ENCODE assay signal across 9 cellular contexts in genomic region chr12:52947738-52948423, GRCh38. TPM values are rescaled to one million over a fixed set of nuclear protein-coding genes. Genes with fewer than 3 reads are reported as not detected.
DNase-seq lines count a peak whose midpoint lies in the region; ATAC-seq, FAIRE-seq and TF ChIP-seq lines count a peak whose summit lies in the region.
"Had no signal": no experiment of that assay in that cellular context is flagged by ENCODE, and none has a peak within 500 bp of the region (broad histone marks: within the 10 kb centered on the region; RNA-seq: fewer than 3 reads in every experiment).

No MANE protein-coding gene starts in this region.

- DNase-seq in A549 (ENCODE audit: low read depth in 1 of 2, low spot score in 1 of 2): no peak
- DNase-seq in GM23338 (ENCODE audit: low spot score): peak; percentile 56
- DNase-seq in activated naive CD8-positive, alpha-beta T cell treated with anti-CD3 and anti-CD28 coated beads, Interleukin-2, amount 10 ng/mL, durations not matched to agents 7 days and 5 days: no peak
- DNase-seq in memory B cell (ENCODE audit: low spot score in 2 of 2): no peak
- no peak for DNase-seq in RCC 7860 (ENCODE audit: low spot score)
- no peak for DNase-seq in MG63
- DNase-seq in OCI-M1 (lab: John Stamatoyannopoulos, UW): no peak
- no peak for DNase-seq in occipital lobe (lab: John Stamatoyannopoulos, UW)

- H3K4me1 Mint-ChIP-seq in GM23338 (peaks cover 78% of the 10 kb centered on the region), memory B cell (peaks cover 7% of the 10 kb centered on the region)
- H3K4me1 Mint-ChIP-seq in activated naive CD8-positive, alpha-beta T cell treated with anti-CD3 and anti-CD28 coated beads, Interleukin-2, amount 10 ng/mL, durations not matched to agents 7 days and 5 days: peaks cover 4% of the 10 kb centered on the region

- CTCF ChIA-PET in A549 (lab: Yijun Ruan, JAX): interaction anchor here (1.1 to 9.8 kb wide), 7 partner anchors 9 to 68 kb away, joined by 4 to 112 read pairs (median 17); partner anchors contain the start of gene KRT8

- TF ChIP-seq POLR2A in A549 (IDR thresholded peaks at IDR 0.05; ENCODE audit: low read length): no peak

- H2AFZ ChIP-seq in GM23338: no peak overlapping the region

- peaks cover 71% of the 10 kb centered on the region for H3K4me1 ChIP-seq in A549
- H3K4me1 ChIP-seq in GM23338 (ENCODE audit: insufficient read depth): peaks cover 48% of the 10 kb centered on the region

- H3K4me3 Mint-ChIP-seq in GM23338 (peak overlapping the region; percentile 90), memory B cell (peak overlapping the region; percentile 88)
- peak overlapping the region; percentile 86 for H3K4me3 Mint-ChIP-seq in activated naive CD8-positive, alpha-beta T cell treated with anti-CD3 and anti-CD28 coated beads, Interleukin-2, amount 10 ng/mL, durations not matched to agents 7 days and 5 days

- POLR2A ChIA-PET in A549 (lab: Yijun Ruan, JAX): interaction anchor here (1.6 to 9.4 kb wide), 5 partner anchors 22 to 52 kb away, joined by 3 to 208 read pairs (median 50); partner anchors contain the start of gene KRT8
- POLR2A ChIA-PET in activated naive CD8-positive, alpha-beta T cell treated with anti-CD3 and anti-CD28 coated beads, Interleukin-2, amount 10 ng/mL, durations not matched to agents 7 days and 5 days (lab: Charles Lee): interaction anchor here (0.6 to 0.7 kb wide), 2 partner anchors 18 to 73 kb away, joined by 3 to 4 read pairs; no protein-coding TSS in a partner anchor

- H3K27me3 ChIP-seq in GM23338 (ENCODE audit: insufficient read depth): no peaks in the 10 kb centered on the region
- no peaks in the 10 kb centered on the region for H3K27me3 ChIP-seq in MG63

- no peak for TF ChIP-seq RAD21 in A549 (conservative IDR thresholded peaks at IDR 0.05 in 1 of 2, IDR thresholded peaks at IDR 0.05 in 1 of 2)

- H3K27ac ChIP-seq in A549: peak overlapping the region; percentile 96 to 97
- peak overlapping the region; percentile 99 for H3K27ac ChIP-seq in GM23338 (ENCODE audit: low read depth)

- H3K9me3 ChIP-seq in A549: no peaks in the 10 kb centered on the region
- H3K9me3 ChIP-seq in MG63: no peaks in the 10 kb centered on the region

- peaks cover 32% of the 10 kb centered on the region for H3K79me2 ChIP-seq in GM23338 (replicated peaks; ENCODE audit: insufficient read depth)

- no peaks in the 10 kb centered on the region for H3K9me2 ChIP-seq in GM23338 (ENCODE audit: insufficient read depth)

- peaks cover 29% of the 10 kb centered on the region for H3K36me3 ChIP-seq in GM23338 (ENCODE audit: insufficient read depth)
- peaks cover 36% of the 10 kb centered on the region for H3K36me3 ChIP-seq in MG63

- no peak for TF ChIP-seq CTCF in A549 (IDR thresholded peaks at IDR 0.05)
- TF ChIP-seq CTCF in GM23338 (conservative IDR thresholded peaks at IDR 0.05; ENCODE audit: low read depth in 2 of 2): no peak

- H3K4me3 ChIP-seq in A549 (peak overlapping the region; percentile 91), GM23338 (peak overlapping the region; percentile 86), MG63 (no peak overlapping the region)

- FAIRE-seq in A549 (lab: Jason Lieb, UNC) (no peak), RCC 7860 (lab: Jason Lieb, UNC) (no peak)
- FAIRE-seq: GM18507 had no signal

- WGBS in A549 (ENCODE audit: missing lambda C conversion rate): 50% methylated on average over 12 of the region's 12 CpGs

- H3K27me3 Mint-ChIP-seq in GM23338 (ENCODE audit: insufficient read depth, low read depth, poor library complexity) (peaks cover 36% of the 10 kb centered on the region), memory B cell (peaks cover 21% of the 10 kb centered on the region)
- peaks cover 9% of the 10 kb centered on the region for H3K27me3 Mint-ChIP-seq in activated naive CD8-positive, alpha-beta T cell treated with anti-CD3 and anti-CD28 coated beads, Interleukin-2, amount 10 ng/mL, durations not matched to agents 7 days and 5 days

- TF ChIP-seq EP300 in A549 (IDR thresholded peaks at IDR 0.05): no peak

- H3K36me3 Mint-ChIP-seq in GM23338 (ENCODE audit: low read depth): peaks cover 36% of the 10 kb centered on the region
- no peaks in the 10 kb centered on the region for H3K36me3 Mint-ChIP-seq in activated naive CD8-positive, alpha-beta T cell treated with anti-CD3 and anti-CD28 coated beads, Interleukin-2, amount 10 ng/mL, durations not matched to agents 7 days and 5 days
- no peaks in the 10 kb centered on the region for H3K36me3 Mint-ChIP-seq in memory B cell

- H3K27ac Mint-ChIP-seq in GM23338 (peak overlapping the region; percentile 99), memory B cell (no peak overlapping the region)
- no peak overlapping the region for H3K27ac Mint-ChIP-seq in activated naive CD8-positive, alpha-beta T cell treated with anti-CD3 and anti-CD28 coated beads, Interleukin-2, amount 10 ng/mL, durations not matched to agents 7 days and 5 days

- H3K9me3 Mint-ChIP-seq in GM23338 (peaks cover 4% of the 10 kb centered on the region; the same call in 2 of the 3 replicates), memory B cell (no peaks in the 10 kb centered on the region)
- H3K9me3 Mint-ChIP-seq in activated naive CD8-positive, alpha-beta T cell treated with anti-CD3 and anti-CD28 coated beads, Interleukin-2, amount 10 ng/mL, durations not matched to agents 7 days and 5 days: no peaks in the 10 kb centered on the region

- H3K4me2 ChIP-seq in A549 (peak overlapping the region; percentile 93), GM23338 (peak overlapping the region; percentile 96)

- H4K20me1 ChIP-seq in GM23338 (replicated peaks; ENCODE audit: insufficient read depth): peaks cover 32% of the 10 kb centered on the region

- ATAC-seq in A549: no peak
- ATAC-seq in GM23338: no peak; the same call in 2 of the 3 replicates
- ATAC-seq in activated naive CD8-positive, alpha-beta T cell treated with anti-CD3 and anti-CD28 coated beads, Interleukin-2, amount 10 ng/mL, durations not matched to agents 7 days and 5 days (ENCODE audit: low read depth): no peak
- ATAC-seq in memory B cell (ENCODE audit: low read depth): no peak

- peaks cover 47% of the 10 kb centered on the region for H3F3A ChIP-seq in GM23338 (replicated peaks; ENCODE audit: low read depth)

TF ChIP-seq in A549, 52 proteins besides CTCF, POLR2A, EP300 and RAD21:
- TF ChIP-seq HOXB13 (CRISPR knock-in tag; IDR thresholded peaks at IDR 0.05; ENCODE audit: low read depth) (peak; percentile 16; the same call in 1 of the 2 replicates), ZNF302 (CRISPR knock-in tag; IDR thresholded peaks at IDR 0.05) (peak; percentile 3; the same call in 1 of the 2 replicates), FOSB (CRISPR knock-in tag; IDR thresholded peaks at IDR 0.05) (peak; percentile 11; the same call in 1 of the 2 replicates), CHD4 (IDR thresholded peaks at IDR 0.05; ENCODE audit: borderline replicate concordance) (no peak)

TF ChIP-seq in GM23338, 12 proteins besides CTCF, POLR2A, EP300 and RAD21:
- TF ChIP-seq POLR2AphosphoS5 (IDR thresholded peaks at IDR 0.05; ENCODE audit: low read depth) (peak; percentile 66), JUNB (IDR thresholded peaks at IDR 0.05; ENCODE audit: unreplicated experiment) (no peak)

RNA-seq across cellular contexts. Expression of gene KRT18, which starts 1.0 kb away (rescaled TPM):
- 2,476 and 2,635 TPM in 2 replicates for polyA plus RNA-seq in A549 (2011; rRNA removed)
- polyA plus RNA-seq in A549 (2012; cell fraction: cytosol; rRNA removed): 2,127 and 2,527 TPM in 2 replicates
- 3,075 and 3,600 TPM in 2 replicates for polyA plus RNA-seq in A549 (2012; cell fraction: nucleus; rRNA removed)
- 2,534 to 2,941 TPM (median 2,752 TPM) in 3 replicates for polyA plus RNA-seq in A549 (2017; fragmentation: RNase III; extraction: RNeasy Plus Mini Kit Qiagen cat#74134 plus additional on column Dnase treatment)
- polyA minus RNA-seq in A549 (2011; rRNA and poly(A)+ RNA removed): 2,971 and 3,475 TPM in 2 replicates
- total RNA-seq in GM23338 (2014; rRNA removed; shearing (Covaris generic)): 537 and 552 TPM in 2 replicates
- 1,013 and 1,049 TPM in 2 replicates for polyA plus RNA-seq in GM23338 (2016; fragmentation: Nextera tagmentation; extraction: Ambion mirVana)
- 1 to 10 TPM; 2.4 to 2.8 TPM for total RNA-seq in activated naive CD8-positive, alpha-beta T cell treated with anti-CD3 and anti-CD28 coated beads, Interleukin-2, amount 10 ng/mL, durations not matched to agents 7 days and 5 days
- 104 and 136 TPM in 2 replicates for total RNA-seq in MG63 (2014; rRNA removed; shearing (Covaris generic); ENCODE audit: low replicate concordance)
- 1.6 TPM for total RNA-seq in occipital lobe

RNA-seq across cellular contexts. Expression of gene KRT8, which starts 43.0 kb away (rescaled TPM):
- polyA plus RNA-seq in A549 (2011; rRNA removed) (1,385 and 2,250 TPM in 2 replicates), A549 (2017; fragmentation: RNase III; extraction: RNeasy Plus Mini Kit Qiagen cat#74134 plus additional on column Dnase treatment) (3,173 to 3,781 TPM (median 3,633 TPM) in 3 replicates), GM23338 (2016; fragmentation: Nextera tagmentation; extraction: Ambion mirVana) (322 and 338 TPM in 2 replicates)
- 2,547 and 2,774 TPM in 2 replicates for polyA plus RNA-seq in A549 (2012; cell fraction: cytosol; rRNA removed)
- polyA plus RNA-seq in A549 (2012; cell fraction: nucleus; rRNA removed): 3,370 and 4,681 TPM in 2 replicates
- 2,077 and 2,477 TPM in 2 replicates for polyA minus RNA-seq in A549 (2011; rRNA and poly(A)+ RNA removed)
- 250 and 264 TPM in 2 replicates for total RNA-seq in GM23338 (2014; rRNA removed; shearing (Covaris generic))
- under 1 TPM in 1 of 2 experiments, not detected in 1; 0.20 TPM for total RNA-seq in activated naive CD8-positive, alpha-beta T cell treated with anti-CD3 and anti-CD28 coated beads, Interleukin-2, amount 10 ng/mL, durations not matched to agents 7 days and 5 days
- 39.2 and 44.4 TPM in 2 replicates for total RNA-seq in MG63 (2014; rRNA removed; shearing (Covaris generic); ENCODE audit: low replicate concordance)
- total RNA-seq in occipital lobe: not detected

RNA-seq across cellular contexts. Expression of gene EIF4B, which starts 58.4 kb away (rescaled TPM):
- polyA plus RNA-seq in A549 (2011; rRNA removed): 577 and 650 TPM in 2 replicates
- 209 and 256 TPM in 2 replicates for polyA plus RNA-seq in A549 (2012; cell fraction: cytosol; rRNA removed)
- polyA plus RNA-seq in A549 (2012; cell fraction: nucleus; rRNA removed): 167 and 231 TPM in 2 replicates
- polyA plus RNA-seq in A549 (2017; fragmentation: RNase III; extraction: RNeasy Plus Mini Kit Qiagen cat#74134 plus additional on column Dnase treatment): 363 to 377 TPM (median 375 TPM) in 3 replicates
- polyA minus RNA-seq in A549 (2011; rRNA and poly(A)+ RNA removed): 707 and 843 TPM in 2 replicates
- total RNA-seq in GM23338 (2014; rRNA removed; shearing (Covaris generic)): 564 and 584 TPM in 2 replicates
- 130 and 141 TPM in 2 replicates for polyA plus RNA-seq in GM23338 (2016; fragmentation: Nextera tagmentation; extraction: Ambion mirVana)
- 100 to 1,000 TPM; 439 to 448 TPM for total RNA-seq in activated naive CD8-positive, alpha-beta T cell treated with anti-CD3 and anti-CD28 coated beads, Interleukin-2, amount 10 ng/mL, durations not matched to agents 7 days and 5 days
- 684 and 692 TPM in 2 replicates for total RNA-seq in MG63 (2014; rRNA removed; shearing (Covaris generic); ENCODE audit: low replicate concordance)
- total RNA-seq in occipital lobe: 1,381 TPM

Comparison
In these comparisons a context has a peak if more than half of its experiments do, and no peak if none do; other contexts are left out.
1. RNA of gene KRT18, which starts 1.0 kb away (total RNA-seq): 537 to 552 TPM in GM23338 and 104 to 136 TPM in MG63; 2.4 to 2.8 TPM in activated naive CD8-positive, alpha-beta T cell treated with anti-CD3 and anti-CD28 coated beads, Interleukin-2, amount 10 ng/mL, durations not matched to agents 7 days and 5 days and 1.6 TPM in occipital lobe (single experiment); every median in the first group is over 10 times any median in the second.
2. RNA of gene KRT8, which starts 43.0 kb away (total RNA-seq): 250 to 264 TPM in GM23338 and 39.2 to 44.4 TPM in MG63; 0.20 TPM in activated naive CD8-positive, alpha-beta T cell treated with anti-CD3 and anti-CD28 coated beads, Interleukin-2, amount 10 ng/mL, durations not matched to agents 7 days and 5 days and not detected in occipital lobe (single experiment); every median in the first group is over 10 times any median in the second.
3. Peak in every context shown above with its lines, with median percentiles within 50 percentile points of each other: H3K4me3 Mint-ChIP-seq.